Comparison of ENCODE assay signal across 1 cellular context in genomic region chr7:74134117-74134539, GRCh38.
TF ChIP-seq lines count a peak whose summit lies in the region.

No MANE protein-coding gene starts in this region.

TF ChIP-seq in K562, 482 proteins besides CTCF, POLR2A, EP300 and RAD21 (continued from another document and continues in another):
- TF ChIP-seq HBP1 (CRISPR knock-in tag; IDR thresholded peaks at IDR 0.05) (no peak), RBM17 (IDR thresholded peaks at IDR 0.05; ENCODE audit: borderline replicate concordance, low read depth, low read length) (no peak), E2F6 (IDR thresholded peaks at IDR 0.05; ENCODE audit: borderline replicate concordance in 1 of 2, extremely low read depth in 1 of 2, insufficient read depth in 1 of 2, insufficient read length in 1 of 2, low read depth in 1 of 2, low read length in 1 of 2, poor library complexity in 1 of 2, severe bottlenecking in 1 of 2) (no peak), C11orf30 (IDR thresholded peaks at IDR 0.05; ENCODE audit: low read depth) (no peak), TCFL5 (CRISPR knock-in tag; conservative IDR thresholded peaks at IDR 0.05) (no peak), FOXP1 (CRISPR knock-in tag; IDR thresholded peaks at IDR 0.05) (no peak), NRF1 (conservative IDR thresholded peaks at IDR 0.05 in 1 of 2, IDR thresholded peaks at IDR 0.05 in 1 of 2) (no peak), MEIS2 (IDR thresholded peaks at IDR 0.05; ENCODE audit: partially characterized antibody) (peak; percentile 9), MTA3 (IDR thresholded peaks at IDR 0.05; ENCODE audit: borderline replicate concordance) (no peak), SMARCA4 (IDR thresholded peaks at IDR 0.05) (no peak), PRMT5 (CRISPR knock-in tag; IDR thresholded peaks at IDR 0.05) (no peak), ZFP91 (CRISPR knock-in tag; IDR thresholded peaks at IDR 0.05) (no peak), CGGBP1 (CRISPR knock-in tag; IDR thresholded peaks at IDR 0.05) (no peak), TSHZ1 (CRISPR knock-in tag; IDR thresholded peaks at IDR 0.05) (no peak), EGR1 (conservative IDR thresholded peaks at IDR 0.05) (no peak), CBX2 (IDR thresholded peaks at IDR 0.05; ENCODE audit: insufficient read depth, low read length, poor library complexity, severe bottlenecking) (no peak), CC2D1A (IDR thresholded peaks at IDR 0.05) (peak; percentile 43; the same call in 1 of the 2 replicates), TAF7 (tag; IDR thresholded peaks at IDR 0.05) (peak; percentile 54; the same call in 1 of the 2 replicates), ATF1 (CRISPR knock-in tag; IDR thresholded peaks at IDR 0.05) (no peak), ATF1 (tag; IDR thresholded peaks at IDR 0.05) (no peak), ETV1 (tag; conservative IDR thresholded peaks at IDR 0.05; ENCODE audit: low read depth) (no peak), ARID3B (CRISPR knock-in tag; IDR thresholded peaks at IDR 0.05; ENCODE audit: borderline replicate concordance) (no peak), CTBP1 (IDR thresholded peaks at IDR 0.05; ENCODE audit: borderline replicate concordance) (no peak), PKNOX1 (IDR thresholded peaks at IDR 0.05) (no peak), CEBPG (CRISPR knock-in tag; IDR thresholded peaks at IDR 0.05) (peak; percentile 32; the same call in 1 of the 2 replicates), CEBPG (tag; conservative IDR thresholded peaks at IDR 0.05 in 1 of 2, IDR thresholded peaks at IDR 0.05 in 1 of 2) (peak in 1 of 2 experiments; percentile 39; a peak in 1 of 4 replicates), MCM3 (IDR thresholded peaks at IDR 0.05) (no peak), SLC30A9 (CRISPR knock-in tag; IDR thresholded peaks at IDR 0.05) (no peak), RNF219 (CRISPR knock-in tag; IDR thresholded peaks at IDR 0.05) (no peak), E2F5 (CRISPR knock-in tag; IDR thresholded peaks at IDR 0.05) (no peak), ZBTB12 (CRISPR knock-in tag; IDR thresholded peaks at IDR 0.05) (no peak), KDM4B (IDR thresholded peaks at IDR 0.05; ENCODE audit: borderline replicate concordance in 2 of 2, low read depth in 1 of 2) (no peak), SRSF9 (IDR thresholded peaks at IDR 0.05; ENCODE audit: borderline replicate concordance, low read depth, low read length) (no peak), RFX7 (CRISPR knock-in tag; IDR thresholded peaks at IDR 0.05) (no peak), ZNF224 (CRISPR knock-in tag; IDR thresholded peaks at IDR 0.05) (no peak), NONO (IDR thresholded peaks at IDR 0.05; ENCODE audit: low read depth in 2 of 2, low read length in 1 of 2) (no peak), CREB1 (IDR thresholded peaks at IDR 0.05) (no peak), CREB1 (CRISPR knock-in tag; IDR thresholded peaks at IDR 0.05) (no peak), TBL1XR1 (IDR thresholded peaks at IDR 0.05; ENCODE audit: low read length in 2 of 2) (no peak), RUNX1 (IDR thresholded peaks at IDR 0.05; ENCODE audit: low read depth) (no peak), POLR3G (IDR thresholded peaks at IDR 0.05; ENCODE audit: extremely low read depth, insufficient read length, insufficient replicate concordance) (no peak), ZNF384 (IDR thresholded peaks at IDR 0.05; ENCODE audit: low read depth, low read length) (0 out of 2 replicates have a peak, but pooled peaks have one; percentile 15), NR1H2 (CRISPR knock-in tag; IDR thresholded peaks at IDR 0.05) (no peak), ZNF668 (CRISPR knock-in tag; IDR thresholded peaks at IDR 0.05) (no peak), KAT7 (CRISPR knock-in tag; IDR thresholded peaks at IDR 0.05; ENCODE audit: borderline replicate concordance) (no peak), CEBPB (tag; IDR thresholded peaks at IDR 0.05) (0 out of 2 replicates have a peak, but pooled peaks have one; percentile 47), E2F8 (IDR thresholded peaks at IDR 0.05; ENCODE audit: low read depth, partially characterized antibody) (no peak), DACH1 (IDR thresholded peaks at IDR 0.05; ENCODE audit: partially characterized antibody) (no peak), ZNF165 (CRISPR knock-in tag; IDR thresholded peaks at IDR 0.05; ENCODE audit: borderline replicate concordance) (no peak), ZNF644 (tag; IDR thresholded peaks at IDR 0.05; ENCODE audit: low read depth) (no peak), ZNF436 (CRISPR knock-in tag; IDR thresholded peaks at IDR 0.05) (no peak)
